ENCODE assay signal across 20 cellular contexts in genomic region chr2:55338268-55338667, GRCh38.
"Had no signal": no experiment of that assay in that cellular context is flagged by ENCODE, and none has a peak within 500 bp of the region (broad histone marks: within the 10 kb centered on the region; RNA-seq: fewer than 3 reads in every experiment).

No MANE protein-coding gene starts in this region.

- H3K36me3 ChIP-seq: transverse colon had no signal

- H3K9me3 ChIP-seq: ascending aorta, neutrophil, transverse colon, vagina had no signal

- H3K27me3 Mint-ChIP-seq: activated B cell treated with CpG ODN at 0.5 μM for 24 hours; activated CD4-positive, alpha-beta T cell treated with anti-CD3 and anti-CD28 coated beads, Interleukin-2, amount 10 ng/mL, durations not matched to agents 24 days and 14 days; activated naive CD8-positive, alpha-beta T cell treated with anti-CD3 and anti-CD28 coated beads, Interleukin-2, amount 10 ng/mL, durations not matched to agents 7 days and 5 days had no signal

- DNase-seq: activated B cell treated with CpG ODN at 0.5 μM for 24 hours; activated CD4-positive, alpha-beta T cell treated with anti-CD3 and anti-CD28 coated beads, Interleukin-2, amount 10 ng/mL, durations not matched to agents 24 days and 14 days; activated CD8-positive, alpha-beta T cell treated with anti-CD3 and anti-CD28 coated beads, Interleukin-2, amount 10 ng/mL, durations not matched to agents 7 days and 5 days; activated naive CD4-positive, alpha-beta T cell; activated naive CD8-positive, alpha-beta T cell treated with anti-CD3 and anti-CD28 coated beads, Interleukin-2, amount 10 ng/mL, durations not matched to agents 7 days and 5 days; dorsolateral prefrontal cortex; endodermal cell; foreskin melanocyte; head of caudate nucleus; mesendoderm; natural killer cell; posterior cingulate gyrus; stimulated activated CD4-positive, alpha-beta T cell treated with anti-CD3 and anti-CD28 coated beads, Interleukin-15, amount 100 ng/mL, for 24 hours; stimulated activated CD4-positive, alpha-beta T cell treated with anti-CD3 and anti-CD28 coated beads, Interleukin-4, amount 100 ng/mL, for 24 hours; stimulated activated naive CD4-positive, alpha-beta T cell; substantia nigra; transverse colon had no signal

- H3K36me3 Mint-ChIP-seq: natural killer cell had no signal

- H3K27ac Mint-ChIP-seq: activated B cell treated with CpG ODN at 0.5 μM for 24 hours; activated CD4-positive, alpha-beta T cell treated with anti-CD3 and anti-CD28 coated beads, Interleukin-2, amount 10 ng/mL, durations not matched to agents 24 days and 14 days; activated CD8-positive, alpha-beta T cell treated with anti-CD3 and anti-CD28 coated beads, Interleukin-2, amount 10 ng/mL, durations not matched to agents 7 days and 5 days; activated naive CD8-positive, alpha-beta T cell treated with anti-CD3 and anti-CD28 coated beads, Interleukin-2, amount 10 ng/mL, durations not matched to agents 7 days and 5 days; endodermal cell; natural killer cell had no signal

- H3K27me3 ChIP-seq: ascending aorta, dorsolateral prefrontal cortex, neutrophil, transverse colon, vagina had no signal

- H3K4me1 Mint-ChIP-seq: activated B cell treated with CpG ODN at 0.5 μM for 24 hours; activated CD4-positive, alpha-beta T cell treated with anti-CD3 and anti-CD28 coated beads, Interleukin-2, amount 10 ng/mL, durations not matched to agents 24 days and 14 days; activated naive CD8-positive, alpha-beta T cell treated with anti-CD3 and anti-CD28 coated beads, Interleukin-2, amount 10 ng/mL, durations not matched to agents 7 days and 5 days; endodermal cell; natural killer cell had no signal

- H3K9me3 Mint-ChIP-seq: activated B cell treated with CpG ODN at 0.5 μM for 24 hours; activated CD4-positive, alpha-beta T cell treated with anti-CD3 and anti-CD28 coated beads, Interleukin-2, amount 10 ng/mL, durations not matched to agents 24 days and 14 days; activated naive CD8-positive, alpha-beta T cell treated with anti-CD3 and anti-CD28 coated beads, Interleukin-2, amount 10 ng/mL, durations not matched to agents 7 days and 5 days; endodermal cell; natural killer cell had no signal

- H3K4me3 Mint-ChIP-seq: activated B cell treated with CpG ODN at 0.5 μM for 24 hours; activated CD4-positive, alpha-beta T cell treated with anti-CD3 and anti-CD28 coated beads, Interleukin-2, amount 10 ng/mL, durations not matched to agents 24 days and 14 days; activated CD8-positive, alpha-beta T cell treated with anti-CD3 and anti-CD28 coated beads, Interleukin-2, amount 10 ng/mL, durations not matched to agents 7 days and 5 days; activated naive CD8-positive, alpha-beta T cell treated with anti-CD3 and anti-CD28 coated beads, Interleukin-2, amount 10 ng/mL, durations not matched to agents 7 days and 5 days; endodermal cell; natural killer cell had no signal

- H3K27ac ChIP-seq: neutrophil, transverse colon, vagina had no signal

- H3K4me3 ChIP-seq: ascending aorta, dorsolateral prefrontal cortex, transverse colon, vagina had no signal

- ATAC-seq: activated CD8-positive, alpha-beta T cell treated with anti-CD3 and anti-CD28 coated beads, Interleukin-2, amount 10 ng/mL, durations not matched to agents 7 days and 5 days; natural killer cell had no signal

- H3K4me1 ChIP-seq: transverse colon, vagina had no signal
